In the genomic region with DNA sequence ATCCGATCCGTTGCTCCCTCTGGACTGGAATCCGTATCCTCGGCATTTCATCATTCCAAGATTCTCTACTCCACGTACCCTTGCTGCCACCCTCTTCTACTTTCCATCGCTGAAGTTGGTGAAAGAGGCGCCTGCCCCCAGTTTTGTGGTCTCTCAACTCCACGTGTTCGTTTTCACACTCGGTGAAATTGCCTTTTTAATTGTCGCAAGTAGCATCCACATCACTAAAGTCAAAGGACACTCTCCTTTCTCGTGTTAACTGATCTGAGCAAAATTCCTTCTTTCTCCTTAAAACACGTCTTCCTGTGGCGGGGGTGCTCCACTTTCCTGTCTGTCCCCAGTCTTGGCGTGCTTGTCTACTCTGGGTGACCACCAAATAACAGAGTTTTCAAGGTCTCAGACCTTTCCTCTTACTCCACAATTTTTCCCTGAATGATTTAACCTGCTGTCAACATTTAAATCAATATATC, we compare ENCODE assay signal across 9 cellular contexts. TPM values are rescaled to one million over a fixed set of nuclear protein-coding genes. Genes with fewer than 3 reads are reported as not detected.
A peak's percentile ranks its signal among the peaks of the same experiment; 100 is the strongest.
DNase-seq lines count a peak whose midpoint lies in the region; ATAC-seq and TF ChIP-seq lines count a peak whose summit lies in the region.
"Had no signal": no experiment of that assay in that cellular context is flagged by ENCODE, and none has a peak within 500 bp of the region (broad histone marks: within the 10 kb centered on the region; RNA-seq: fewer than 3 reads in every experiment).

No MANE protein-coding gene starts in this region.

- H3K27ac ChIP-seq in mesenchymal stem cell (ENCODE audit: low read length, poor library complexity, severe bottlenecking) (no peak overlapping the region), upper lobe of left lung (peak overlapping the region in 2 of 4 donors; percentile 87 to 94)

- WGBS in mesenchymal stem cell, result 32% methylated on average over 15 of the region's 15 CpGs
- 9 to 11% methylated on average over 15 of the region's 15 CpGs for WGBS in upper lobe of left lung, 2 donors

- H2BK12ac ChIP-seq in mesenchymal stem cell (ENCODE audit: low read length in 2 of 2), result no peak overlapping the region

- peaks cover 13% of the 10 kb centered on the region for H3K79me1 ChIP-seq in mesenchymal stem cell (replicated peaks; ENCODE audit: low read length, poor library complexity, severe bottlenecking)

- no peak for TF ChIP-seq POLR2A in upper lobe of left lung (IDR thresholded peaks at IDR 0.05)

- DNase-seq in activated T-cell treated with anti-CD3 and anti-CD28 coated beads for 24 hours (ENCODE audit: low read depth) (peak; percentile 12), adipocyte (ENCODE audit: low read depth) (no peak), mesenchymal stem cell (no peak), upper lobe of left lung (no peak), GM03348 (ENCODE audit: low spot score) (no peak)
- no peak for DNase-seq in activated T-cell treated with anti-CD3 and anti-CD28 coated beads, Interleukin-2, amount 50 U/mL, for 48 hours
- no peak for DNase-seq in effector CD4-positive, alpha-beta T cell
- DNase-seq: NCI-H1930 had no signal

- H2BK15ac ChIP-seq in mesenchymal stem cell (ENCODE audit: low read depth, poor library complexity, severe bottlenecking), result no peak overlapping the region

- peak overlapping the region; percentile 81 for H3K9ac ChIP-seq in adipocyte (ENCODE audit: low read length)
- H3K9ac ChIP-seq in mesenchymal stem cell (ENCODE audit: low read length), result peak overlapping the region; percentile 93

- H2BK5ac ChIP-seq in mesenchymal stem cell (ENCODE audit: low read depth, low read length, poor library complexity, severe bottlenecking), result no peak overlapping the region

- peak overlapping the region; percentile 89 for H3K4me2 ChIP-seq in mesenchymal stem cell (ENCODE audit: low read length, poor library complexity, severe bottlenecking)

- H3K18ac ChIP-seq in mesenchymal stem cell (ENCODE audit: low read depth in 1 of 2, low read length in 2 of 2), result no peak overlapping the region

- H3K4ac ChIP-seq in mesenchymal stem cell (ENCODE audit: low read depth in 1 of 2, low read length in 2 of 2), result no peak overlapping the region

- H3K23ac ChIP-seq in mesenchymal stem cell (ENCODE audit: low read length in 2 of 2), result no peak overlapping the region

- peak overlapping the region; percentile 84 for H2AFZ ChIP-seq in mesenchymal stem cell (ENCODE audit: low read depth, low read length)

- no peak for TF ChIP-seq CTCF in upper lobe of left lung (IDR thresholded peaks at IDR 0.05)

- no peak for TF ChIP-seq EP300 in upper lobe of left lung (IDR thresholded peaks at IDR 0.05)

- no peak overlapping the region for H4K91ac ChIP-seq in mesenchymal stem cell (ENCODE audit: low read length)

- ATAC-seq in upper lobe of left lung (ENCODE audit: low FRiP score in 2 of 2), result no peak
- ATAC-seq in GM21367 (IDR thresholded peaks at IDR 0.05; ENCODE audit: unreplicated experiment), result no peak

- no peak overlapping the region for H3K14ac ChIP-seq in mesenchymal stem cell (ENCODE audit: low read length in 2 of 2)

- H3K4me1 ChIP-seq in adipocyte (ENCODE audit: control insufficient read depth, insufficient read depth, low read length), result peaks cover 7% of the 10 kb centered on the region
- peaks cover 15% of the 10 kb centered on the region for H3K4me1 ChIP-seq in mesenchymal stem cell (ENCODE audit: control insufficient read depth, insufficient read depth, low read depth, low read length)
- peaks cover 7 to 18% (median 13%) of the 10 kb centered on the region in 4 donors for H3K4me1 ChIP-seq in upper lobe of left lung

- no peak overlapping the region for H2BK120ac ChIP-seq in mesenchymal stem cell (ENCODE audit: low read depth, low read length)

- H3K36me3 ChIP-seq in adipocyte (ENCODE audit: control insufficient read depth, insufficient read depth, low read length, severe bottlenecking) (no peaks in the 10 kb centered on the region), mesenchymal stem cell (ENCODE audit: control insufficient read depth in 1 of 2, insufficient read depth in 2 of 2, low read depth in 1 of 2, low read length in 2 of 2) (no peaks in the 10 kb centered on the region), upper lobe of left lung (no peaks in the 10 kb centered on the region)

- H4K8ac ChIP-seq in mesenchymal stem cell (ENCODE audit: low read length), result no peak overlapping the region

- H3K4me3 ChIP-seq in adipocyte (ENCODE audit: low read length) (peak overlapping the region; percentile 84), mesenchymal stem cell (ENCODE audit: insufficient read depth in 1 of 2, low read depth in 1 of 2, low read length in 2 of 2) (peak overlapping the region in 1 of 2 experiments; percentile 92), upper lobe of left lung (peak overlapping the region; percentile 80 to 100 (median 96))

- H3K27me3 ChIP-seq in adipocyte (replicated peaks; ENCODE audit: control insufficient read depth, insufficient read depth, low read length), result peaks cover 2% of the 10 kb centered on the region
- peaks cover 0 to 6% of the 10 kb centered on the region in 2 experiments for H3K27me3 ChIP-seq in mesenchymal stem cell (ENCODE audit: control insufficient read depth in 1 of 2, insufficient read depth in 1 of 2, low read length in 2 of 2)
- H3K27me3 ChIP-seq in upper lobe of left lung, result no peaks in the 10 kb centered on the region

- no peak overlapping the region for H2AK5ac ChIP-seq in mesenchymal stem cell (ENCODE audit: low read length, severe bottlenecking)

- H3K9me3 ChIP-seq in adipocyte (ENCODE audit: control insufficient read depth, low read length) (no peaks in the 10 kb centered on the region), mesenchymal stem cell (ENCODE audit: control insufficient read depth, low read length) (no peaks in the 10 kb centered on the region), upper lobe of left lung (no peaks in the 10 kb centered on the region)

RNA-seq across cellular contexts. Expression of gene TMTC4, which starts 1.1 kb away (rescaled TPM):
- polyA plus RNA-seq in mesenchymal stem cell (2013, experiment 1 of 2), result 5.4 TPM
- polyA plus RNA-seq in mesenchymal stem cell (2013, experiment 2 of 2), result 5.0 TPM
- total RNA-seq in upper lobe of left lung, result 10 to 100 TPM; 11.4 to 17.8 (median 14.5) TPM
